ENCODE assay signal across 24 cellular contexts in genomic region chr4:79598801-79599200, GRCh38.
DNase-seq lines count a peak whose midpoint lies in the region; ATAC-seq and TF ChIP-seq lines count a peak whose summit lies in the region.
"Had no signal": no experiment of that assay in that cellular context is flagged by ENCODE, and none has a peak within 500 bp of the region (broad histone marks: within the 10 kb centered on the region; RNA-seq: fewer than 3 reads in every experiment).

No MANE protein-coding gene starts in this region.

- TF ChIP-seq CTCF in dorsolateral prefrontal cortex (IDR thresholded peaks at IDR 0.05 in 54 of 56, conservative IDR thresholded peaks at IDR 0.05 in 2 of 56; ENCODE audit: low read depth in 1 of 56, partially characterized antibody in 56 of 56) (no peak), testis (IDR thresholded peaks at IDR 0.05) (no peak)

- H3K4me3 Mint-ChIP-seq in memory B cell: peak overlapping the region; percentile 88
- H3K4me3 Mint-ChIP-seq: activated CD8-positive, alpha-beta T cell treated with anti-CD3 and anti-CD28 coated beads for 36 hours; H9; naive thymus-derived CD4-positive, alpha-beta T cell; T-helper 17 cell had no signal

- no peaks in the 10 kb centered on the region for H3K27me3 Mint-ChIP-seq in memory B cell
- H3K27me3 Mint-ChIP-seq: activated CD8-positive, alpha-beta T cell treated with anti-CD3 and anti-CD28 coated beads for 36 hours; T-helper 17 cell had no signal

- no peaks in the 10 kb centered on the region for H3K36me3 ChIP-seq in testis (ENCODE audit: low read depth, missing control alignments)
- H3K36me3 ChIP-seq: pancreas, SJSA1, upper lobe of left lung had no signal

- H3K36me3 Mint-ChIP-seq in memory B cell: peaks cover 17% of the 10 kb centered on the region

- H3K27me3 ChIP-seq in dorsolateral prefrontal cortex (peaks cover 0 to 4% (median 0%) of the 10 kb centered on the region in 45 donors), testis (no peaks in the 10 kb centered on the region)
- H3K27me3 ChIP-seq: foreskin keratinocyte, pancreas, SJSA1, upper lobe of left lung had no signal

- peaks cover 9% of the 10 kb centered on the region for H3K9me3 Mint-ChIP-seq in memory B cell
- H3K9me3 Mint-ChIP-seq: activated CD8-positive, alpha-beta T cell treated with anti-CD3 and anti-CD28 coated beads for 36 hours had no signal

- intact Hi-C loops in dorsolateral prefrontal cortex (cut with DNase I): no loop called here
- intact Hi-C loops in testis (cut with DNase I; ENCODE audit: low total_unique reads): no loop called here

- no peak for ATAC-seq in memory B cell (ENCODE audit: low read depth)
- ATAC-seq in GM19328 (IDR thresholded peaks at IDR 0.05; ENCODE audit: unreplicated experiment): no peak
- ATAC-seq: activated CD8-positive, alpha-beta T cell treated with anti-CD3 and anti-CD28 coated beads for 36 hours; foreskin keratinocyte; naive thymus-derived CD4-positive, alpha-beta T cell; pancreas; T-helper 17 cell had no signal

- no peak for TF ChIP-seq POLR2A in testis (IDR thresholded peaks at IDR 0.05)

- peaks cover 44% of the 10 kb centered on the region for H3K4me1 Mint-ChIP-seq in memory B cell
- H3K4me1 Mint-ChIP-seq: H9 had no signal

- H3K27ac ChIP-seq in dorsolateral prefrontal cortex (peak overlapping the region in 2 of 59 donors; percentile 26 to 48), testis (peak overlapping the region in 1 of 2 donors; percentile 43)
- H3K27ac ChIP-seq: epithelial cell of prostate, foreskin keratinocyte, pancreas, SJSA1, upper lobe of left lung had no signal

- 38 to 77% methylated on average over 4 of the region's 4 CpGs for WGBS in testis, 2 donors

- no peaks in the 10 kb centered on the region for H3K4me1 ChIP-seq in testis
- H3K4me1 ChIP-seq: foreskin keratinocyte, pancreas, SJSA1, upper lobe of left lung had no signal

- DNase-seq in NCI-H1694 (lab: John Stamatoyannopoulos, UW) (peak; percentile 20), dorsolateral prefrontal cortex (peak in 7 of 10 donors; percentile 40 to 56 (median 49)), memory B cell (ENCODE audit: low spot score in 2 of 2) (no peak), testis (peak; percentile 25), NCI-H446 treated with DMSO at 0.1 percent for 48 hours (lab: John Stamatoyannopoulos, UW) (no peak), NCI-H1105 (lab: John Stamatoyannopoulos, UW) (no peak), SW 1271 (lab: John Stamatoyannopoulos, UW) (no peak)
- DNase-seq: activated CD8-positive, alpha-beta T cell treated with anti-CD3 and anti-CD28 coated beads for 36 hours; activated naive CD4-positive, alpha-beta T cell; activated T-cell treated with anti-CD3 and anti-CD28 coated beads, Interleukin-2, amount 50 U/mL, for 1 hour; caudate nucleus; foreskin keratinocyte; H9; mesenchymal stem cell; naive thymus-derived CD4-positive, alpha-beta T cell; NCI-H82; pancreas; stimulated activated naive CD4-positive, alpha-beta T cell treated with Interleukin-2 at 50 U/mL for 16 hours; T-helper 17 cell; upper lobe of left lung had no signal

- no peak overlapping the region for H3K4me3 ChIP-seq in dorsolateral prefrontal cortex
- H3K4me3 ChIP-seq in testis: no peak overlapping the region
- H3K4me3 ChIP-seq: pancreas, SJSA1, skin epidermis, upper lobe of left lung had no signal

- peak overlapping the region; percentile 88 for H3K27ac Mint-ChIP-seq in memory B cell
- H3K27ac Mint-ChIP-seq: activated CD8-positive, alpha-beta T cell treated with anti-CD3 and anti-CD28 coated beads for 36 hours; T-helper 17 cell had no signal

- no peaks in the 10 kb centered on the region for H3K9me3 ChIP-seq in testis
- H3K9me3 ChIP-seq: pancreas, SJSA1, upper lobe of left lung had no signal

Comparison
In these comparisons a context has a peak if more than half of its experiments do, and no peak if none do; other contexts are left out.
1. DNase-seq: peak in NCI-H1694 (single experiment), dorsolateral prefrontal cortex (7 of 10) and testis (single experiment); none in memory B cell (0 of 2), NCI-H446 treated with DMSO at 0.1 percent for 48 hours (single experiment), NCI-H1105 (single experiment) and SW 1271 (0 of 2).